In genomic region chr4:67929447-67929846, GRCh38 we compare ENCODE assay signal across 23 cellular contexts. TPM values are rescaled to one million over a fixed set of nuclear protein-coding genes. Genes with fewer than 3 reads are reported as not detected.
DNase-seq lines count a peak whose midpoint lies in the region; TF ChIP-seq lines count a peak whose summit lies in the region.
"Had no signal": no experiment of that assay in that cellular context is flagged by ENCODE, and none has a peak within 500 bp of the region (broad histone marks: within the 10 kb centered on the region; RNA-seq: fewer than 3 reads in every experiment).

No MANE protein-coding gene starts in this region.

- BruUV-seq in mammary epithelial cell (replicated peaks; lab: Mats Ljungman, UMichigan), result no TSS peak

- H3K4me3 ChIP-seq in GM23248, result no peak overlapping the region
- H3K4me3 ChIP-seq in MG63, result no peak overlapping the region
- H3K4me3 ChIP-seq in mammary epithelial cell (replicated peaks in 1 of 3; ENCODE audit: insufficient read depth in 1 of 3, low read depth in 2 of 3, low read length in 3 of 3), result no peak overlapping the region
- H3K4me3 ChIP-seq: cardiac muscle cell, lower lobe of right lung, thyroid gland had no signal

- H4K8ac ChIP-seq in H9 (replicated peaks; ENCODE audit: insufficient read length, low read depth, low read length), result no peak overlapping the region

- H2BK5ac ChIP-seq in H9 (ENCODE audit: insufficient read length, low read length), result no peak overlapping the region

- H3K27me3 Mint-ChIP-seq in H9 (ENCODE audit: low read depth), result no peaks in the 10 kb centered on the region
- H3K27me3 Mint-ChIP-seq: stimulated activated naive B cell treated with anti-CD40 and anti-IgM and Interleukin-4, amounts not matched to agents 10 μg/mL and 1 μg/mL and 100 μg/mL, for 72 hours had no signal

- no peaks in the 10 kb centered on the region for H3K79me2 ChIP-seq in GM23248 (ENCODE audit: insufficient read depth)
- H3K79me2 ChIP-seq in mammary epithelial cell (ENCODE audit: insufficient read depth, low read length), result no peaks in the 10 kb centered on the region
- H3K79me2 ChIP-seq in H9 (ENCODE audit: insufficient read depth, low read length), result no peaks in the 10 kb centered on the region

- no peaks in the 10 kb centered on the region for H3F3A ChIP-seq in GM23248 (ENCODE audit: insufficient read depth)

- intact Hi-C loops in mammary epithelial cell (cut with micrococcal nuclease), result no loop called here

- H3K27ac Mint-ChIP-seq in H9, result no peak overlapping the region
- H3K27ac Mint-ChIP-seq: activated naive CD8-positive, alpha-beta T cell treated with anti-CD3 and anti-CD28 coated beads for 36 hours; stimulated activated naive B cell treated with anti-CD40 and anti-IgM and Interleukin-4, amounts not matched to agents 10 μg/mL and 1 μg/mL and 100 μg/mL, for 72 hours had no signal

- H2BK15ac ChIP-seq in H9 (ENCODE audit: low read depth, low read length), result no peak overlapping the region

- peaks cover 1 to 6% of the 10 kb centered on the region in 2 experiments for H3K4me1 Mint-ChIP-seq in H9
- H3K4me1 Mint-ChIP-seq: activated naive CD8-positive, alpha-beta T cell treated with anti-CD3 and anti-CD28 coated beads for 36 hours; CD8-positive, alpha-beta memory T cell had no signal

- H3K18ac ChIP-seq in H9 (ENCODE audit: insufficient read length, low read depth, low read length), result no peak overlapping the region

- H3K4me2 ChIP-seq in GM23248 (ENCODE audit: unreplicated experiment), result no peak overlapping the region
- no peak overlapping the region for H3K4me2 ChIP-seq in mammary epithelial cell (ENCODE audit: insufficient read depth, low read depth, low read length)
- H3K4me2 ChIP-seq in H9 (ENCODE audit: insufficient read depth, insufficient read length, low read length), result no peak overlapping the region

- H3K9ac ChIP-seq in GM23248 (no peak overlapping the region), mammary epithelial cell (ENCODE audit: insufficient read depth, low read length) (no peak overlapping the region), H9 (ENCODE audit: extremely low read depth, insufficient read length, low read length) (no peak overlapping the region)

- no peak overlapping the region for H2BK20ac ChIP-seq in H9 (ENCODE audit: low read depth, low read length, poor library complexity, severe bottlenecking)

- no peak overlapping the region for H3K56ac ChIP-seq in H9 (ENCODE audit: insufficient read length, low read depth, low read length)

- H3K79me1 ChIP-seq in H9 (ENCODE audit: insufficient read depth, low read depth, low read length, poor library complexity, severe bottlenecking), result no peaks in the 10 kb centered on the region

- 33 to 34% methylated on average over 3 of the region's 3 CpGs for WGBS in GM23248 (ENCODE audit: low coverage in 1 of 2, low lambda C conversion rate in 2 of 2, missing lambda C conversion rate in 2 of 2), 2 experiments
- WGBS in mammary epithelial cell (ENCODE audit: low coverage, missing lambda C conversion rate), result 25% methylated on average over 3 of the region's 3 CpGs
- no CpG with 5 or more reads among the region's 3 CpGs for WGBS in H9 (ENCODE audit: extremely low coverage, insufficient read length, low lambda C conversion rate)

- H4K20me1 ChIP-seq in GM23248 (ENCODE audit: insufficient read depth), result no peaks in the 10 kb centered on the region
- no peaks in the 10 kb centered on the region for H4K20me1 ChIP-seq in mammary epithelial cell (ENCODE audit: insufficient read depth, low read length)
- no peaks in the 10 kb centered on the region for H4K20me1 ChIP-seq in H9 (ENCODE audit: control insufficient read depth, insufficient read depth, insufficient read length)

- no peaks in the 10 kb centered on the region; a peak in 1 of 5 replicates for H3K9me3 Mint-ChIP-seq in H9
- H3K9me3 Mint-ChIP-seq: activated naive CD8-positive, alpha-beta T cell treated with anti-CD3 and anti-CD28 coated beads for 36 hours had no signal

- H3K4ac ChIP-seq in H9 (ENCODE audit: low read depth, low read length), result no peak overlapping the region

- no peak overlapping the region for H2BK12ac ChIP-seq in H9 (ENCODE audit: insufficient read length, low read depth, low read length)

- no peaks in the 10 kb centered on the region for H3K36me3 Mint-ChIP-seq in H9 (ENCODE audit: insufficient read depth in 1 of 3, low read depth in 3 of 3)
- H3K36me3 Mint-ChIP-seq: activated naive CD8-positive, alpha-beta T cell treated with anti-CD3 and anti-CD28 coated beads for 36 hours; CD8-positive, alpha-beta memory T cell; stimulated activated naive B cell treated with anti-CD40 and anti-IgM and Interleukin-4, amounts not matched to agents 10 μg/mL and 1 μg/mL and 100 μg/mL, for 72 hours had no signal

- no peak overlapping the region for H4K5ac ChIP-seq in H9 (ENCODE audit: insufficient read length, low read depth, low read length)

- no peak overlapping the region for H3T11ph ChIP-seq in H9 (ENCODE audit: low read length)

- TF ChIP-seq CTCF in mammary epithelial cell (conservative IDR thresholded peaks at IDR 0.05 in 1 of 2, IDR thresholded peaks at IDR 0.05 in 1 of 2; ENCODE audit: extremely low read depth in 1 of 2, insufficient read depth in 1 of 2, low read depth in 1 of 2, low read length in 2 of 2) (no peak), H9 (conservative IDR thresholded peaks at IDR 0.05) (no peak)

- DNase-seq in GM23248, result peak; percentile 33
- DNase-seq in MG63, result peak; percentile 12
- DNase-seq in mammary epithelial cell, result peak; percentile 94
- peak; percentile 71 for DNase-seq in kidney tubule cell (ENCODE audit: low spot score)
- no peak for DNase-seq in activated CD4-positive, alpha-beta T cell treated with anti-CD3 and anti-CD28 coated beads for 4 hours
- DNase-seq in T1000 (lab: John Stamatoyannopoulos, UW), result no peak
- no peak for DNase-seq in stimulated activated CD4-positive, alpha-beta T cell treated with anti-CD3 and anti-CD28 coated beads, Interleukin-4, amount 100 ng/mL, for 4 hours
- DNase-seq in H9, result no peak
- DNase-seq: activated CD4-positive, alpha-beta T cell treated with anti-CD3 and anti-CD28 coated beads for 1 hour; activated naive CD8-positive, alpha-beta T cell treated with anti-CD3 and anti-CD28 coated beads for 36 hours; CD8-positive, alpha-beta memory T cell; dermis blood vessel endothelial cell; DMS79 treated with DMSO at 0.1 percent for 48 hours; head of caudate nucleus; lower lobe of right lung; NCI-H1694; NCI-H2227 treated with DMSO at 0.1 percent for 48 hours; occipital lobe; right cardiac atrium; stimulated activated naive B cell treated with anti-CD40 and anti-IgM and Interleukin-4, amounts not matched to agents 10 μg/mL and 1 μg/mL and 100 μg/mL, for 72 hours; thyroid gland had no signal

- in situ Hi-C loops in GM23248 (cut with MboI) (no loop called here), mammary epithelial cell (cut with MboI; ENCODE audit: low sequenced_read_pairs in 2 of 2) (no loop called here)

- H3K9me3 ChIP-seq in GM23248 (ENCODE audit: low read depth) (no peaks in the 10 kb centered on the region), MG63 (no peaks in the 10 kb centered on the region), mammary epithelial cell (replicated peaks; ENCODE audit: insufficient read depth, low read length) (no peaks in the 10 kb centered on the region), H9 (ENCODE audit: control insufficient read depth, low read depth, low read length) (no peaks in the 10 kb centered on the region)
- H3K9me3 ChIP-seq: lower lobe of right lung, thyroid gland had no signal

- H3K36me3 ChIP-seq in GM23248 (ENCODE audit: low read depth) (no peaks in the 10 kb centered on the region), MG63 (no peaks in the 10 kb centered on the region), mammary epithelial cell (ENCODE audit: insufficient read depth, low read length) (no peaks in the 10 kb centered on the region)
- H3K36me3 ChIP-seq: cardiac muscle cell, lower lobe of right lung, thyroid gland had no signal

- H3K23me2 ChIP-seq in H9 (ENCODE audit: insufficient read length, low read depth, low read length, poor library complexity, severe bottlenecking), result no peaks in the 10 kb centered on the region

- H3K4me1 ChIP-seq in GM23248 (ENCODE audit: insufficient read depth) (no peaks in the 10 kb centered on the region), mammary epithelial cell (ENCODE audit: insufficient read depth, low read length) (peaks cover 15% of the 10 kb centered on the region), H9 (ENCODE audit: insufficient read depth, low read length) (no peaks in the 10 kb centered on the region; the same call in 1 of the 2 replicates)
- H3K4me1 ChIP-seq: lower lobe of right lung, thyroid gland had no signal

- H3K14ac ChIP-seq in H9 (ENCODE audit: insufficient read depth, low read length), result no peak overlapping the region

- H3K27ac ChIP-seq in GM23248 (no peak overlapping the region), mammary epithelial cell (ENCODE audit: insufficient read depth, low read depth, low read length) (peak overlapping the region; percentile 12), H9 (ENCODE audit: insufficient read length, low read depth, low read length) (no peak overlapping the region)
- H3K27ac ChIP-seq: cardiac muscle cell, lower lobe of right lung, thyroid gland had no signal

- H3K27me3 ChIP-seq in GM23248 (replicated peaks; ENCODE audit: insufficient read depth), result 0 out of 2 replicates have a peak, but pooled peaks cover 7% of the 10 kb centered on the region
- no peaks in the 10 kb centered on the region for H3K27me3 ChIP-seq in MG63
- no peaks in the 10 kb centered on the region for H3K27me3 ChIP-seq in mammary epithelial cell (ENCODE audit: insufficient read depth, low read length)
- no peaks in the 10 kb centered on the region for H3K27me3 ChIP-seq in H9 (ENCODE audit: insufficient read depth, low read length)
- H3K27me3 ChIP-seq: cardiac muscle cell, thyroid gland had no signal

- no peak overlapping the region for H3K4me3 Mint-ChIP-seq in H9
- H3K4me3 Mint-ChIP-seq: activated naive CD8-positive, alpha-beta T cell treated with anti-CD3 and anti-CD28 coated beads for 36 hours; CD8-positive, alpha-beta memory T cell; stimulated activated naive B cell treated with anti-CD40 and anti-IgM and Interleukin-4, amounts not matched to agents 10 μg/mL and 1 μg/mL and 100 μg/mL, for 72 hours had no signal

- H2BK120ac ChIP-seq in H9 (ENCODE audit: low read depth, low read length, poor library complexity, severe bottlenecking), result no peak overlapping the region

- CTCF ChIA-PET in mammary epithelial cell (lab: Charles Lee; ENCODE audit: low non-redundant PET), result interaction anchor here (0.6 kb wide), 1 partner anchor 349 kb away, joined by 3 read pairs; no protein-coding TSS in a partner anchor

- no peak overlapping the region for H2AK5ac ChIP-seq in H9 (ENCODE audit: insufficient read length, low read length)

- no peak overlapping the region for H3K23ac ChIP-seq in H9 (ENCODE audit: insufficient read length, low read depth, low read length)

- H3K9me2 ChIP-seq in GM23248 (ENCODE audit: insufficient read depth), result no peaks in the 10 kb centered on the region

- no peak overlapping the region for H4K91ac ChIP-seq in H9 (ENCODE audit: insufficient read length, low read depth, low read length)

- no peak overlapping the region for H2AFZ ChIP-seq in GM23248
- H2AFZ ChIP-seq in mammary epithelial cell (ENCODE audit: low read depth, low read length), result no peak overlapping the region
- H2AFZ ChIP-seq in H9 (ENCODE audit: low read length), result no peak overlapping the region

- dilution Hi-C loops in mammary epithelial cell (cut with HindIII; ENCODE audit: low sequenced_read_pairs), result no loop called here

RNA-seq across cellular contexts. Expression of gene TMPRSS11A, which starts 33.8 kb away (rescaled TPM):
- total RNA-seq in GM23248 (2014; rRNA removed; shearing (Covaris generic)), result not detected in 2 replicates
- polyA plus RNA-seq in GM23248 (2016; fragmentation: Nextera tagmentation; extraction: Ambion mirVana) (not detected in 2 replicates), mammary epithelial cell (not detected)
- total RNA-seq in MG63 (2014; rRNA removed; shearing (Covaris generic); ENCODE audit: low replicate concordance), result not detected in 2 replicates
- total RNA-seq in mammary epithelial cell (not detected), H9 (2021) (not detected in 2 replicates)
- not detected for polyA minus RNA-seq in mammary epithelial cell
- total RNA-seq: activated naive CD8-positive, alpha-beta T cell treated with anti-CD3 and anti-CD28 coated beads for 36 hours; cardiac muscle cell; CD8-positive, alpha-beta memory T cell; epithelial cell of proximal tubule; lower lobe of right lung; occipital lobe; right cardiac atrium; thyroid gland had no signal
- polyA plus RNA-seq: cardiac muscle cell; CD8-positive, alpha-beta memory T cell; right cardiac atrium had no signal

RNA-seq across cellular contexts. Expression of gene TMPRSS11D, which starts 45.6 kb away (rescaled TPM):
- not detected in 2 replicates for total RNA-seq in GM23248 (2014; rRNA removed; shearing (Covaris generic))
- not detected in 2 replicates for polyA plus RNA-seq in GM23248 (2016; fragmentation: Nextera tagmentation; extraction: Ambion mirVana)
- total RNA-seq in MG63 (2014; rRNA removed; shearing (Covaris generic); ENCODE audit: low replicate concordance), result not detected in 2 replicates
- total RNA-seq in mammary epithelial cell, result not detected
- polyA plus RNA-seq in mammary epithelial cell, result 0.02 TPM
- not detected for polyA minus RNA-seq in mammary epithelial cell
- not detected in 2 replicates for total RNA-seq in H9 (2021)
- total RNA-seq: activated naive CD8-positive, alpha-beta T cell treated with anti-CD3 and anti-CD28 coated beads for 36 hours; cardiac muscle cell; CD8-positive, alpha-beta memory T cell; dermis blood vessel endothelial cell; epithelial cell of proximal tubule; lower lobe of right lung; occipital lobe; right cardiac atrium; thyroid gland had no signal
- polyA plus RNA-seq: CD8-positive, alpha-beta memory T cell; right cardiac atrium had no signal

Comparison
In these comparisons a context has a peak if more than half of its experiments do, and no peak if none do; other contexts are left out.
1. DNase-seq: peak in GM23248 (single experiment), MG63 (single experiment), mammary epithelial cell (single experiment) and kidney tubule cell (single experiment); none in activated CD4-positive, alpha-beta T cell treated with anti-CD3 and anti-CD28 coated beads for 4 hours (0 of 2), T1000 (single experiment), stimulated activated CD4-positive, alpha-beta T cell treated with anti-CD3 and anti-CD28 coated beads, Interleukin-4, amount 100 ng/mL, for 4 hours (0 of 2) and H9 (single experiment).